13 cellular contexts compared by ENCODE assay signal in genomic region chr7:7765422-7765821, GRCh38. TPM values are rescaled to one million over a fixed set of nuclear protein-coding genes. Genes with fewer than 3 reads are reported as not detected.
A peak's percentile ranks its signal among the peaks of the same experiment; 100 is the strongest.
DNase-seq lines count a peak whose midpoint lies in the region; ATAC-seq and TF ChIP-seq lines count a peak whose summit lies in the region.
"Had no signal": no experiment of that assay in that cellular context is flagged by ENCODE, and none has a peak within 500 bp of the region (broad histone marks: within the 10 kb centered on the region; RNA-seq: fewer than 3 reads in every experiment).

No MANE protein-coding gene starts in this region.

- H3K36me3 Mint-ChIP-seq in activated T-cell treated with anti-CD3 and anti-CD28 coated beads, Interleukin-2, amount 50 U/mL, for 4 hours (ENCODE audit: insufficient read depth): no peaks in the 10 kb centered on the region
- H3K36me3 Mint-ChIP-seq: activated naive CD4-positive, alpha-beta T cell treated with anti-CD3 and anti-CD28 coated beads, Interleukin-2, amount 10 ng/mL, durations not matched to agents 7 days and 5 days had no signal

- no peak overlapping the region for H2AFZ ChIP-seq in Karpas-422 (ENCODE audit: low read length)

- H3K36me3 ChIP-seq in Karpas-422 (ENCODE audit: insufficient read depth, low read length): no peaks in the 10 kb centered on the region

- no peak for TF ChIP-seq CTCF in 22Rv1 (IDR thresholded peaks at IDR 0.05)

- H3K9me2 ChIP-seq in Karpas-422 (replicated peaks; ENCODE audit: insufficient read depth, low read length): no peaks in the 10 kb centered on the region

- DNase-seq in HPDE6-E6E7 (ENCODE audit: extremely low spot score) (peak; percentile 42), UCSD-AML1 (lab: John Stamatoyannopoulos, UW; ENCODE audit: unreplicated experiment) (no peak), Karpas-422 (no peak), DMS79 (lab: John Stamatoyannopoulos, UW) (no peak)
- no peak for DNase-seq in activated T-cell treated with anti-CD3 and anti-CD28 coated beads, Interleukin-2, amount 50 U/mL, for 4 hours
- DNase-seq: activated naive CD4-positive, alpha-beta T cell treated with anti-CD3 and anti-CD28 coated beads, Interleukin-2, amount 10 ng/mL, durations not matched to agents 7 days and 5 days; effector CD4-positive, alpha-beta T cell; stimulated activated CD4-positive, alpha-beta T cell treated with anti-CD3 and anti-CD28 coated beads, Interleukin-2, amount 100 ng/mL, for 48 hours had no signal

- peaks cover 41% of the 10 kb centered on the region for H3K4me1 Mint-ChIP-seq in activated T-cell treated with anti-CD3 and anti-CD28 coated beads, Interleukin-2, amount 50 U/mL, for 4 hours (ENCODE audit: low read depth)

- H3K9me3 Mint-ChIP-seq in activated T-cell treated with anti-CD3 and anti-CD28 coated beads, Interleukin-2, amount 50 U/mL, for 4 hours: no peaks in the 10 kb centered on the region
- H3K9me3 Mint-ChIP-seq: activated naive CD4-positive, alpha-beta T cell treated with anti-CD3 and anti-CD28 coated beads, Interleukin-2, amount 10 ng/mL, durations not matched to agents 7 days and 5 days; neural crest cell had no signal

- H3K27ac ChIP-seq in 22Rv1: peak overlapping the region; percentile 55
- H3K27ac ChIP-seq in Karpas-422 (ENCODE audit: low read length): no peak overlapping the region
- H3K27ac ChIP-seq: VCaP had no signal

- no peak overlapping the region for H3K4me3 Mint-ChIP-seq in activated T-cell treated with anti-CD3 and anti-CD28 coated beads, Interleukin-2, amount 50 U/mL, for 4 hours
- H3K4me3 Mint-ChIP-seq: activated naive CD4-positive, alpha-beta T cell treated with anti-CD3 and anti-CD28 coated beads, Interleukin-2, amount 10 ng/mL, durations not matched to agents 7 days and 5 days; neural crest cell had no signal

- peaks cover 12% of the 10 kb centered on the region for H3K4me1 ChIP-seq in Karpas-422 (ENCODE audit: low read length)

- H3K27me3 ChIP-seq in Karpas-422 (ENCODE audit: low read length): no peaks in the 10 kb centered on the region

- ATAC-seq in GM19043 (IDR thresholded peaks at IDR 0.05; ENCODE audit: low read depth, unreplicated experiment) (peak; percentile 76), HG02840 (IDR thresholded peaks at IDR 0.05; ENCODE audit: low FRiP score, unreplicated experiment) (peak; percentile 72)
- ATAC-seq in activated T-cell treated with anti-CD3 and anti-CD28 coated beads, Interleukin-2, amount 50 U/mL, for 4 hours: no peak

- no peaks in the 10 kb centered on the region for H3K9me3 ChIP-seq in Karpas-422 (ENCODE audit: low read length)

- no peak overlapping the region for H3K4me2 ChIP-seq in Karpas-422 (ENCODE audit: low read depth, low read length, poor library complexity, severe bottlenecking)

- no peak overlapping the region for H3K4me3 ChIP-seq in Karpas-422 (ENCODE audit: low read length)

- no peaks in the 10 kb centered on the region for H3K79me2 ChIP-seq in Karpas-422 (ENCODE audit: low read length)

- H4K20me1 ChIP-seq in Karpas-422 (ENCODE audit: insufficient read depth, low read depth, low read length): peaks cover 21% of the 10 kb centered on the region

- H3K27me3 Mint-ChIP-seq in activated T-cell treated with anti-CD3 and anti-CD28 coated beads, Interleukin-2, amount 50 U/mL, for 4 hours (ENCODE audit: low read depth): no peaks in the 10 kb centered on the region
- H3K27me3 Mint-ChIP-seq: activated naive CD4-positive, alpha-beta T cell treated with anti-CD3 and anti-CD28 coated beads, Interleukin-2, amount 10 ng/mL, durations not matched to agents 7 days and 5 days had no signal

- H3K9ac ChIP-seq in Karpas-422 (ENCODE audit: low read length): no peak overlapping the region

RNA-seq across cellular contexts. Expression of gene RPA3, which starts 47.0 kb away (rescaled TPM):
- 33.6 and 44.0 TPM in 2 replicates for total RNA-seq in Karpas-422 (2014; rRNA removed; shearing (Covaris generic); ENCODE audit: low replicate concordance)
- 10 to 100 TPM; 76.9 to 82.6 (median 79.2) TPM for total RNA-seq in activated T-cell treated with anti-CD3 and anti-CD28 coated beads, Interleukin-2, amount 50 U/mL, for 4 hours

Comparison
In these comparisons a context has a peak if more than half of its experiments do, and no peak if none do; other contexts are left out.
1. ATAC-seq: peak in GM19043 (single experiment) and HG02840 (single experiment); none in activated T-cell treated with anti-CD3 and anti-CD28 coated beads, Interleukin-2, amount 50 U/mL, for 4 hours (0 of 2).